In the genomic region with DNA sequence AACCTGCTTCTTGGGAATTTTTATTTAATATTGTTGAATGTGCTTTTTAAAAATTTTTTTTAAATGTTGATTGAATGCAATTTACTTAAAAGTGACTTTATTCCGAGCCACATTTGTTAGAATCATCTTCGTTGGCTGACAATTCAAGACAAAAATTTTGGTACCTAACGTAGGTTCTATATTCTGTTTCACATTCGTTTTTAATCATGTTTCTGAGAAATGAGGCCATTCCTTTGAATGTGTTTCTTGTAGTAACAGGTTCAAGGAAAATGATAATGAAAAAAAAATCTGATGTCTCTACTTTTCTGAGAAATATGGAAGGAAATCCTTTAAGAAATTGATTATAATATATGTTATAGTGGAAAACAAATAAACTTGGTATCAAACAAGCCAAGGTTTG, we compare ENCODE assay signal across 22 cellular contexts.
DNase-seq lines count a peak whose midpoint lies in the region; ATAC-seq, FAIRE-seq and TF ChIP-seq lines count a peak whose summit lies in the region.
"Had no signal": no experiment of that assay in that cellular context is flagged by ENCODE, and none has a peak within 500 bp of the region (broad histone marks: within the 10 kb centered on the region; RNA-seq: fewer than 3 reads in every experiment).

No MANE protein-coding gene starts in this region.

- no peak overlapping the region for H3K27ac ChIP-seq in CD4-positive, CD25-positive, alpha-beta regulatory T cell (ENCODE audit: insufficient read depth, low read length, poor library complexity, severe bottlenecking)
- H3K27ac ChIP-seq: C4-2B had no signal

- no peaks in the 10 kb centered on the region for H3K27me3 Mint-ChIP-seq in activated CD4-positive, alpha-beta T cell treated with anti-CD3 and anti-CD28 coated beads, Interleukin-2, amount 10 ng/mL, durations not matched to agents 7 days and 5 days
- no peaks in the 10 kb centered on the region for H3K27me3 Mint-ChIP-seq in CD4-positive, CD25-positive, alpha-beta regulatory T cell
- H3K27me3 Mint-ChIP-seq in mesothelial cell of epicardium (ENCODE audit: low read depth): no peaks in the 10 kb centered on the region
- H3K27me3 Mint-ChIP-seq: IgD-negative memory B cell had no signal

- peaks cover 2% of the 10 kb centered on the region for H3K9me3 Mint-ChIP-seq in activated CD4-positive, alpha-beta T cell treated with anti-CD3 and anti-CD28 coated beads, Interleukin-2, amount 10 ng/mL, durations not matched to agents 7 days and 5 days
- H3K9me3 Mint-ChIP-seq in CD4-positive, CD25-positive, alpha-beta regulatory T cell: no peaks in the 10 kb centered on the region
- H3K9me3 Mint-ChIP-seq in mesothelial cell of epicardium: no peaks in the 10 kb centered on the region

- H3K36me3 ChIP-seq in CD4-positive, CD25-positive, alpha-beta regulatory T cell (ENCODE audit: control insufficient read depth, insufficient read depth, low read length): no peaks in the 10 kb centered on the region

- no peak overlapping the region for H3K4me3 Mint-ChIP-seq in activated CD4-positive, alpha-beta T cell treated with anti-CD3 and anti-CD28 coated beads, Interleukin-2, amount 10 ng/mL, durations not matched to agents 7 days and 5 days
- peak overlapping the region in 1 of 4 donors; percentile 0 for H3K4me3 Mint-ChIP-seq in CD4-positive, CD25-positive, alpha-beta regulatory T cell
- no peak overlapping the region for H3K4me3 Mint-ChIP-seq in mesothelial cell of epicardium
- H3K4me3 Mint-ChIP-seq: IgD-negative memory B cell had no signal

- POLR2A ChIA-PET in activated CD4-positive, alpha-beta T cell treated with anti-CD3 and anti-CD28 coated beads, Interleukin-2, amount 10 ng/mL, durations not matched to agents 7 days and 5 days (lab: Charles Lee): no interaction called here

- FAIRE-seq in urothelium cell line (lab: Jason Lieb, UNC): no peak
- FAIRE-seq: A204.1, G401.6, GM19239, H1 had no signal

- H3K27ac Mint-ChIP-seq in activated CD4-positive, alpha-beta T cell treated with anti-CD3 and anti-CD28 coated beads, Interleukin-2, amount 10 ng/mL, durations not matched to agents 7 days and 5 days: peak overlapping the region; percentile 61
- H3K27ac Mint-ChIP-seq in CD4-positive, CD25-positive, alpha-beta regulatory T cell: peak overlapping the region; percentile 37 to 86 (median 70)
- peak overlapping the region; percentile 83 for H3K27ac Mint-ChIP-seq in mesothelial cell of epicardium
- H3K27ac Mint-ChIP-seq: IgD-negative memory B cell had no signal

- CTCF ChIA-PET in activated CD4-positive, alpha-beta T cell treated with anti-CD3 and anti-CD28 coated beads, Interleukin-2, amount 10 ng/mL, durations not matched to agents 7 days and 5 days (lab: Charles Lee): no interaction called here

- H3K27me3 ChIP-seq in CD4-positive, CD25-positive, alpha-beta regulatory T cell (ENCODE audit: control insufficient read depth, insufficient read depth, low read length): no peaks in the 10 kb centered on the region

- no peak for TF ChIP-seq CTCF in mesothelial cell of epicardium (IDR thresholded peaks at IDR 0.05; ENCODE audit: unreplicated experiment)

- H3K4me3 ChIP-seq in CD4-positive, CD25-positive, alpha-beta regulatory T cell (ENCODE audit: low read depth, low read length): peak overlapping the region; percentile 42

- no peaks in the 10 kb centered on the region for H3K9me3 ChIP-seq in CD4-positive, CD25-positive, alpha-beta regulatory T cell (ENCODE audit: control insufficient read depth in 2 of 2, low read length in 2 of 2)

- no peak for ATAC-seq in CD4-positive, CD25-positive, alpha-beta regulatory T cell (ENCODE audit: low read depth in 2 of 2)
- ATAC-seq: HCT116, Panc1 had no signal

- peaks cover 6% of the 10 kb centered on the region for H3K4me1 ChIP-seq in CD4-positive, CD25-positive, alpha-beta regulatory T cell (ENCODE audit: control insufficient read depth, insufficient read depth, low read length, poor library complexity, severe bottlenecking)

- H3K36me3 Mint-ChIP-seq in activated CD4-positive, alpha-beta T cell treated with anti-CD3 and anti-CD28 coated beads, Interleukin-2, amount 10 ng/mL, durations not matched to agents 7 days and 5 days (ENCODE audit: low read depth): no peaks in the 10 kb centered on the region
- no peaks in the 10 kb centered on the region for H3K36me3 Mint-ChIP-seq in CD4-positive, CD25-positive, alpha-beta regulatory T cell
- H3K36me3 Mint-ChIP-seq in mesothelial cell of epicardium: peaks cover 1% of the 10 kb centered on the region

- peaks cover 29% of the 10 kb centered on the region for H3K4me1 Mint-ChIP-seq in activated CD4-positive, alpha-beta T cell treated with anti-CD3 and anti-CD28 coated beads, Interleukin-2, amount 10 ng/mL, durations not matched to agents 7 days and 5 days
- peaks cover 2 to 33% (median 20%) of the 10 kb centered on the region in 4 donors for H3K4me1 Mint-ChIP-seq in CD4-positive, CD25-positive, alpha-beta regulatory T cell
- peaks cover 57% of the 10 kb centered on the region for H3K4me1 Mint-ChIP-seq in mesothelial cell of epicardium

- DNase-seq in activated CD4-positive, alpha-beta T cell treated with anti-CD3 and anti-CD28 coated beads, Interleukin-2, amount 10 ng/mL, durations not matched to agents 7 days and 5 days: no peak
- DNase-seq in activated CD4-positive, alpha-beta T cell treated with anti-CD3 and anti-CD28 coated beads for 1 hour: no peak
- peak in 1 of 3 donors; percentile 71 for DNase-seq in CD4-positive, CD25-positive, alpha-beta regulatory T cell
- DNase-seq in OCI-M1 (lab: John Stamatoyannopoulos, UW) (peak; percentile 32), mesothelial cell of epicardium (ENCODE audit: low spot score in 2 of 2, unreplicated experiment in 2 of 2) (no peak), UCSD-AML1 (lab: John Stamatoyannopoulos, UW; ENCODE audit: unreplicated experiment) (no peak), urothelium cell line (ENCODE audit: low spot score) (no peak)
- DNase-seq: NCI-H1105, NCI-H146, NCI-H2029, NCI-H2227 treated with DMSO at 0.1 percent for 48 hours, NCI-H510A, NCI-H748 treated with DMSO at 0.1 percent for 48 hours, SIG-M5 had no signal
